Comparison of ENCODE assay signal across 9 cellular contexts in the genomic region with DNA sequence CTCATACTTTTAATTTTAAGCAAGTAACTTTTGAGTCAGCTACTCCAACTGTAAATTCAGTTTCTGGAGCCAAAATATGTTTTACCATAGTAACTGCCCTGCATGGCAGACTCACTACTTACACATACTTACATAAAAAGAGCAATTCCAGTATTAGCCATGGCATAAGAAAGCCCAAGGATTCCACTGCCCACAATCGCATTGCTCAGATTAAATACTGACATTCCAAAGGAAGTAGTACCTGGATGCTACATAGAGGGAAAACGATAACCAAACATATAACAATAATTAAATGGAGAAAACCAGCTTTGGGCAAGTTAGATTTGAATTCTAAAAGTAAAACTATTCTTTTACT. TPM values are rescaled to one million over a fixed set of nuclear protein-coding genes. Genes with fewer than 3 reads are reported as not detected.
DNase-seq lines count a peak whose midpoint lies in the region; ATAC-seq and TF ChIP-seq lines count a peak whose summit lies in the region.
"Had no signal": no experiment of that assay in that cellular context is flagged by ENCODE, and none has a peak within 500 bp of the region (broad histone marks: within the 10 kb centered on the region; RNA-seq: fewer than 3 reads in every experiment).

No MANE protein-coding gene starts in this region.

- WGBS in mesodermal cell (ENCODE audit: insufficient coverage in 2 of 2), 2 experiments: no CpG with 5 or more reads among the region's 2 CpGs

- no peaks in the 10 kb centered on the region for H3K27me3 ChIP-seq in left ventricle myocardium inferior (ENCODE audit: low read depth)
- H3K27me3 ChIP-seq in brain microvascular endothelial cell (replicated peaks): no peaks in the 10 kb centered on the region

- DNase-seq in left ventricle myocardium inferior (no peak), Right ventricle myocardium superior (no peak), brain microvascular endothelial cell (no peak), omental fat pad (ENCODE audit: low spot score) (no peak), NCI-H2029 (lab: John Stamatoyannopoulos, UW) (no peak)
- no peak for DNase-seq in activated CD4-positive, CD25-positive, alpha-beta regulatory T cell (lab: John Stamatoyannopoulos, UW)
- DNase-seq in effector CD4-positive, alpha-beta T cell: no peak
- DNase-seq: NCI-H1092 treated with DMSO at 0.1 percent for 48 hours had no signal

- in situ Hi-C loops in brain microvascular endothelial cell (cut with HindIII; ENCODE audit: low pct_ligation_motif_present, low sequenced_read_pairs): no loop called here

- TF ChIP-seq CTCF in left ventricle myocardium inferior (IDR thresholded peaks at IDR 0.05; ENCODE audit: borderline replicate concordance) (no peak), brain microvascular endothelial cell (IDR thresholded peaks at IDR 0.05; ENCODE audit: low read depth, low read length, missing control alignments) (no peak), omental fat pad (IDR thresholded peaks at IDR 0.05) (no peak)

- H3K4me1 ChIP-seq in left ventricle myocardium inferior (peaks cover 81% of the 10 kb centered on the region), mesodermal cell (ENCODE audit: control insufficient read depth, insufficient read depth, low read length, poor library complexity, severe bottlenecking) (peaks cover 24% of the 10 kb centered on the region)

- H3K9me3 ChIP-seq in left ventricle myocardium inferior (replicated peaks): no peaks in the 10 kb centered on the region
- H3K9me3 ChIP-seq in mesodermal cell (ENCODE audit: control insufficient read depth, low read length): no peaks in the 10 kb centered on the region

- intact Hi-C loops in left ventricle myocardium inferior (cut with micrococcal nuclease): no loop called here
- intact Hi-C loops in Right ventricle myocardium superior (cut with DNase I): loop anchor here (5.0 kb wide), 1 partner anchor 292 kb away; no protein-coding TSS in a partner anchor

- peak overlapping the region; percentile 98 for H3K27ac ChIP-seq in left ventricle myocardium inferior (replicated peaks)
- H3K27ac ChIP-seq in brain microvascular endothelial cell: peak overlapping the region; percentile 94
- peak overlapping the region; percentile 46 for H3K27ac ChIP-seq in mesodermal cell (ENCODE audit: low read depth, low read length, severe bottlenecking)

- H3K4me3 ChIP-seq in left ventricle myocardium inferior: peak overlapping the region; percentile 94
- peak overlapping the region; percentile 99 for H3K4me3 ChIP-seq in brain microvascular endothelial cell (ENCODE audit: low read depth, low read length)
- peak overlapping the region; percentile 79 for H3K4me3 ChIP-seq in mesodermal cell (ENCODE audit: extremely low read depth, insufficient read depth, low read length, poor library complexity, severe bottlenecking)

- ATAC-seq in Right ventricle myocardium superior (ENCODE audit: poor library complexity) (no peak), omental fat pad (ENCODE audit: low FRiP score) (no peak)

- H3K36me3 ChIP-seq in left ventricle myocardium inferior (peaks cover 58% of the 10 kb centered on the region), brain microvascular endothelial cell (replicated peaks) (peaks cover 66% of the 10 kb centered on the region), mesodermal cell (ENCODE audit: control insufficient read depth, insufficient read depth, low read length) (peaks cover 66% of the 10 kb centered on the region)

RNA-seq across cellular contexts. Expression of a gene that starts 2.2 kb away (rescaled TPM):
- total RNA-seq in left ventricle myocardium inferior (129 TPM), Right ventricle myocardium superior (144 TPM), omental fat pad (100 to 1,000 TPM; 379 to 669 (median 479) TPM)
- polyA plus RNA-seq in mesodermal cell (2013, experiment 1 of 2): 343 TPM
- polyA plus RNA-seq in mesodermal cell (2013, experiment 2 of 2): 332 TPM

Comparison
In these comparisons a context has a peak if more than half of its experiments do, and no peak if none do; other contexts are left out.
1. H3K27ac ChIP-seq: peak in every context shown above with its lines; median percentile 98 in left ventricle myocardium inferior; 94 in brain microvascular endothelial cell; 46 in mesodermal cell.